ENCODE assay signal across 1 cellular context in genomic region chr19:58563034-58563573, GRCh38.
TF ChIP-seq lines count a peak whose summit lies in the region.

No MANE protein-coding gene starts in this region.

TF ChIP-seq in SK-N-SH treated with all-trans-retinoic acid at 6 μM for 48 hours, 23 proteins besides CTCF, POLR2A, EP300 and RAD21 (continued from another document):
- TF ChIP-seq TSHZ2 (CRISPR knock-in tag; IDR thresholded peaks at IDR 0.05) (no peak), POU6F1 (CRISPR knock-in tag; IDR thresholded peaks at IDR 0.05; ENCODE audit: borderline replicate concordance, low read depth) (no peak), CREB5 (CRISPR knock-in tag; IDR thresholded peaks at IDR 0.05; ENCODE audit: low read depth) (no peak), TCF4 (CRISPR knock-in tag; IDR thresholded peaks at IDR 0.05; ENCODE audit: borderline replicate concordance) (no peak), TOX (CRISPR knock-in tag; IDR thresholded peaks at IDR 0.05; ENCODE audit: borderline replicate concordance) (no peak), ZNF565 (CRISPR knock-in tag; conservative IDR thresholded peaks at IDR 0.05; ENCODE audit: low read depth) (no peak), ZNF8 (CRISPR knock-in tag; IDR thresholded peaks at IDR 0.05) (no peak), BACH2 (CRISPR knock-in tag; IDR thresholded peaks at IDR 0.05; ENCODE audit: borderline replicate concordance) (no peak), ZFP30 (CRISPR knock-in tag; IDR thresholded peaks at IDR 0.05) (no peak), GLIS3 (CRISPR knock-in tag; IDR thresholded peaks at IDR 0.05) (no peak), ESRRG (CRISPR knock-in tag; IDR thresholded peaks at IDR 0.05) (no peak), ZFP3 (CRISPR knock-in tag; IDR thresholded peaks at IDR 0.05) (no peak)
TF ChIP-seq in SK-N-SH treated with all-trans-retinoic acid at 6 μM for 48 hours: peak in this region for 0.
